1 cellular context compared by ENCODE assay signal in the genomic region with DNA sequence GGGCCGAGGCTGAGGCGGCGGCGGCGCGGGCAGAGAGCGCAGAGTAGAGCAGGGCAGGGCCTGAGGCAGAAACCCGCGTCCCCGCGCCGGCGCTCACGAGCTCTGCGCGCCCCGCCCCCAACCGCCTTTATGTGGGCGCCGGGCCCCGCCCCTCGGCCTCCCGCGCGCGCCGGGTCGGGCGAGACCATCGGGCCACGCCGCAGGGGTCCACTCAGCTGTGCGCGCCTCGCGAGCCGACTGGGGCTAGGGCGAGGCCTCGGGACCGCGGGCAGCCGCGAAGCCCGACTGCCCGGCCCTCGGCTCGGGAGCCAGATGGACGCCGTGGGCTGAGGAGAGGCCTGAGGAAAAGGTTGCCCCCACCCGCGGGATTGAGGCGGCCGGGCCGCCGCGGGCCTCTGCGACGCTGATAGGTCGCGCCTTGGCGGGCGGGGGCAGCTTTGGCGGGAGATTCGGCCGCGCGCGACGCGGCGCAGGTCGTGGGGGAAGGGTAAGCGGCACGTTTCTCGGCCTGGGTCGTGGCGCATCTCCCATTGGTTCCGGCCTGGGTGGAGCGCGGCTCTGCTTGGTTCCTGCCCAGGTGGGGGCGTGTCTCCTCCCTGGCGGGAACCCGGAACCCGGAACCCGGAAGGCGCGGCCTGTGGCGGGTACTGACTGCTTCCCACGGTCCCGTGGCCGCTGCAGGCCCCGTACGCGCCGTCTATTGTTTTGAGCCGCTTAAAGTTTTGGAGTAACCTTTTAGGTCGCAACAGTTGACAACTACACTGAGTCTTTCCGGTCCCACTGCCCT.
TF ChIP-seq lines count a peak whose summit lies in the region.

A gene (minus strand): TSS at position 104 of the 787 bp plus-strand sequence. CDS start 131 bp downstream, outside the sequence.

TF ChIP-seq in GM12878, 131 proteins besides CTCF, POLR2A, EP300 and RAD21 (continued from another document and continues in another):
- TF ChIP-seq, protein P1, sequence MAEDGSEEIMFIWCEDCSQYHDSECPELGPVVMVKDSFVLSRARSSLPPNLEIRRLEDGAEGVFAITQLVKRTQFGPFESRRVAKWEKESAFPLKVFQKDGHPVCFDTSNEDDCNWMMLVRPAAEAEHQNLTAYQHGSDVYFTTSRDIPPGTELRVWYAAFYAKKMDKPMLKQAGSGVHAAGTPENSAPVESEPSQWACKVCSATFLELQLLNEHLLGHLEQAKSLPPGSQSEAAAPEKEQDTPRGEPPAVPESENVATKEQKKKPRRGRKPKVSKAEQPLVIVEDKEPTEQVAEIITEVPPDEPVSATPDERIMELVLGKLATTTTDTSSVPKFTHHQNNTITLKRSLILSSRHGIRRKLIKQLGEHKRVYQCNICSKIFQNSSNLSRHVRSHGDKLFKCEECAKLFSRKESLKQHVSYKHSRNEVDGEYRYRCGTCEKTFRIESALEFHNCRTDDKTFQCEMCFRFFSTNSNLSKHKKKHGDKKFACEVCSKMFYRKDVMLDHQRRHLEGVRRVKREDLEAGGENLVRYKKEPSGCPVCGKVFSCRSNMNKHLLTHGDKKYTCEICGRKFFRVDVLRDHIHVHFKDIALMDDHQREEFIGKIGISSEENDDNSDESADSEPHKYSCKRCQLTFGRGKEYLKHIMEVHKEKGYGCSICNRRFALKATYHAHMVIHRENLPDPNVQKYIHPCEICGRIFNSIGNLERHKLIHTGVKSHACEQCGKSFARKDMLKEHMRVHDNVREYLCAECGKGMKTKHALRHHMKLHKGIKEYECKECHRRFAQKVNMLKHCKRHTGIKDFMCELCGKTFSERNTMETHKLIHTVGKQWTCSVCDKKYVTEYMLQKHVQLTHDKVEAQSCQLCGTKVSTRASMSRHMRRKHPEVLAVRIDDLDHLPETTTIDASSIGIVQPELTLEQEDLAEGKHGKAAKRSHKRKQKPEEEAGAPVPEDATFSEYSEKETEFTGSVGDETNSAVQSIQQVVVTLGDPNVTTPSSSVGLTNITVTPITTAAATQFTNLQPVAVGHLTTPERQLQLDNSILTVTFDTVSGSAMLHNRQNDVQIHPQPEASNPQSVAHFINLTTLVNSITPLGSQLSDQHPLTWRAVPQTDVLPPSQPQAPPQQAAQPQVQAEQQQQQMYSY (CRISPR knock-in tag; IDR thresholded peaks at IDR 0.05), result no peak
- TF ChIP-seq DPF2 (IDR thresholded peaks at IDR 0.05) (peak; percentile 89), TCF12 (IDR thresholded peaks at IDR 0.05; ENCODE audit: low read depth, low read length) (peak; percentile 62; the same call in 1 of the 2 replicates), TCF7 (IDR thresholded peaks at IDR 0.05; ENCODE audit: borderline replicate concordance) (no peak), ATF7 (IDR thresholded peaks at IDR 0.05; ENCODE audit: low read depth) (peak; percentile 89), KAT2A (conservative IDR thresholded peaks at IDR 0.05; ENCODE audit: control insufficient read depth, low read depth, low read length) (no peak), CHD1 (IDR thresholded peaks at IDR 0.05; ENCODE audit: low read depth, low read length) (peak; percentile 97), MXI1 (IDR thresholded peaks at IDR 0.05; ENCODE audit: low read depth, low read length) (peak; percentile 96), NFXL1 (IDR thresholded peaks at IDR 0.05; ENCODE audit: borderline replicate concordance) (no peak), GATAD2B (conservative IDR thresholded peaks at IDR 0.05; ENCODE audit: low read depth) (peak; percentile 100), ZNF274 (IDR thresholded peaks at IDR 0.05; ENCODE audit: insufficient read depth, insufficient read length) (no peak), TARDBP (IDR thresholded peaks at IDR 0.05; ENCODE audit: borderline replicate concordance) (0 out of 2 replicates have a peak, but pooled peaks have one; percentile 15), SP1 (IDR thresholded peaks at IDR 0.05; ENCODE audit: low read depth, low read length) (peak; percentile 91), CREB1 (IDR thresholded peaks at IDR 0.05; ENCODE audit: low read depth) (no peak), BRCA1 (IDR thresholded peaks at IDR 0.05; ENCODE audit: low read depth, low read length) (0 out of 2 replicates have a peak, but pooled peaks have one; percentile 5), ESRRA (IDR thresholded peaks at IDR 0.05; ENCODE audit: low read length) (no peak), STAT1 (conservative IDR thresholded peaks at IDR 0.05) (peak; percentile 97; the same call in 1 of the 2 replicates), GABPA (IDR thresholded peaks at IDR 0.05; ENCODE audit: low read depth) (no peak), NR2C2 (IDR thresholded peaks at IDR 0.05; ENCODE audit: borderline replicate concordance, control insufficient read depth, insufficient read length, low read depth) (no peak), SREBF1 (IDR thresholded peaks at IDR 0.05; ENCODE audit: low read length) (peak; percentile 93), ZZZ3 (IDR thresholded peaks at IDR 0.05; ENCODE audit: control insufficient read depth, insufficient read length, low read depth) (no peak), SPI1 (IDR thresholded peaks at IDR 0.05; ENCODE audit: borderline replicate concordance, insufficient read depth, low read depth, low read length) (peak; percentile 34; the same call in 1 of the 2 replicates), FOXM1 (IDR thresholded peaks at IDR 0.05; ENCODE audit: low read depth, low read length) (no peak), SMAD1 (IDR thresholded peaks at IDR 0.05; ENCODE audit: low read depth, partially characterized antibody) (no peak), YY1 (IDR thresholded peaks at IDR 0.05; ENCODE audit: low read depth, low read length) (peak; percentile 26), YBX1 (IDR thresholded peaks at IDR 0.05) (no peak), CBFB (IDR thresholded peaks at IDR 0.05; ENCODE audit: low read depth) (peak; percentile 79; the same call in 1 of the 2 replicates), POLR2AphosphoS5 (IDR thresholded peaks at IDR 0.05; ENCODE audit: low read length) (peak; percentile 74)
- TF ChIP-seq, protein P2, sequence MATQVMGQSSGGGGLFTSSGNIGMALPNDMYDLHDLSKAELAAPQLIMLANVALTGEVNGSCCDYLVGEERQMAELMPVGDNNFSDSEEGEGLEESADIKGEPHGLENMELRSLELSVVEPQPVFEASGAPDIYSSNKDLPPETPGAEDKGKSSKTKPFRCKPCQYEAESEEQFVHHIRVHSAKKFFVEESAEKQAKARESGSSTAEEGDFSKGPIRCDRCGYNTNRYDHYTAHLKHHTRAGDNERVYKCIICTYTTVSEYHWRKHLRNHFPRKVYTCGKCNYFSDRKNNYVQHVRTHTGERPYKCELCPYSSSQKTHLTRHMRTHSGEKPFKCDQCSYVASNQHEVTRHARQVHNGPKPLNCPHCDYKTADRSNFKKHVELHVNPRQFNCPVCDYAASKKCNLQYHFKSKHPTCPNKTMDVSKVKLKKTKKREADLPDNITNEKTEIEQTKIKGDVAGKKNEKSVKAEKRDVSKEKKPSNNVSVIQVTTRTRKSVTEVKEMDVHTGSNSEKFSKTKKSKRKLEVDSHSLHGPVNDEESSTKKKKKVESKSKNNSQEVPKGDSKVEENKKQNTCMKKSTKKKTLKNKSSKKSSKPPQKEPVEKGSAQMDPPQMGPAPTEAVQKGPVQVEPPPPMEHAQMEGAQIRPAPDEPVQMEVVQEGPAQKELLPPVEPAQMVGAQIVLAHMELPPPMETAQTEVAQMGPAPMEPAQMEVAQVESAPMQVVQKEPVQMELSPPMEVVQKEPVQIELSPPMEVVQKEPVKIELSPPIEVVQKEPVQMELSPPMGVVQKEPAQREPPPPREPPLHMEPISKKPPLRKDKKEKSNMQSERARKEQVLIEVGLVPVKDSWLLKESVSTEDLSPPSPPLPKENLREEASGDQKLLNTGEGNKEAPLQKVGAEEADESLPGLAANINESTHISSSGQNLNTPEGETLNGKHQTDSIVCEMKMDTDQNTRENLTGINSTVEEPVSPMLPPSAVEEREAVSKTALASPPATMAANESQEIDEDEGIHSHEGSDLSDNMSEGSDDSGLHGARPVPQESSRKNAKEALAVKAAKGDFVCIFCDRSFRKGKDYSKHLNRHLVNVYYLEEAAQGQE (IDR thresholded peaks at IDR 0.05; ENCODE audit: low read depth, low read length), result no peak
- TF ChIP-seq, protein P3, sequence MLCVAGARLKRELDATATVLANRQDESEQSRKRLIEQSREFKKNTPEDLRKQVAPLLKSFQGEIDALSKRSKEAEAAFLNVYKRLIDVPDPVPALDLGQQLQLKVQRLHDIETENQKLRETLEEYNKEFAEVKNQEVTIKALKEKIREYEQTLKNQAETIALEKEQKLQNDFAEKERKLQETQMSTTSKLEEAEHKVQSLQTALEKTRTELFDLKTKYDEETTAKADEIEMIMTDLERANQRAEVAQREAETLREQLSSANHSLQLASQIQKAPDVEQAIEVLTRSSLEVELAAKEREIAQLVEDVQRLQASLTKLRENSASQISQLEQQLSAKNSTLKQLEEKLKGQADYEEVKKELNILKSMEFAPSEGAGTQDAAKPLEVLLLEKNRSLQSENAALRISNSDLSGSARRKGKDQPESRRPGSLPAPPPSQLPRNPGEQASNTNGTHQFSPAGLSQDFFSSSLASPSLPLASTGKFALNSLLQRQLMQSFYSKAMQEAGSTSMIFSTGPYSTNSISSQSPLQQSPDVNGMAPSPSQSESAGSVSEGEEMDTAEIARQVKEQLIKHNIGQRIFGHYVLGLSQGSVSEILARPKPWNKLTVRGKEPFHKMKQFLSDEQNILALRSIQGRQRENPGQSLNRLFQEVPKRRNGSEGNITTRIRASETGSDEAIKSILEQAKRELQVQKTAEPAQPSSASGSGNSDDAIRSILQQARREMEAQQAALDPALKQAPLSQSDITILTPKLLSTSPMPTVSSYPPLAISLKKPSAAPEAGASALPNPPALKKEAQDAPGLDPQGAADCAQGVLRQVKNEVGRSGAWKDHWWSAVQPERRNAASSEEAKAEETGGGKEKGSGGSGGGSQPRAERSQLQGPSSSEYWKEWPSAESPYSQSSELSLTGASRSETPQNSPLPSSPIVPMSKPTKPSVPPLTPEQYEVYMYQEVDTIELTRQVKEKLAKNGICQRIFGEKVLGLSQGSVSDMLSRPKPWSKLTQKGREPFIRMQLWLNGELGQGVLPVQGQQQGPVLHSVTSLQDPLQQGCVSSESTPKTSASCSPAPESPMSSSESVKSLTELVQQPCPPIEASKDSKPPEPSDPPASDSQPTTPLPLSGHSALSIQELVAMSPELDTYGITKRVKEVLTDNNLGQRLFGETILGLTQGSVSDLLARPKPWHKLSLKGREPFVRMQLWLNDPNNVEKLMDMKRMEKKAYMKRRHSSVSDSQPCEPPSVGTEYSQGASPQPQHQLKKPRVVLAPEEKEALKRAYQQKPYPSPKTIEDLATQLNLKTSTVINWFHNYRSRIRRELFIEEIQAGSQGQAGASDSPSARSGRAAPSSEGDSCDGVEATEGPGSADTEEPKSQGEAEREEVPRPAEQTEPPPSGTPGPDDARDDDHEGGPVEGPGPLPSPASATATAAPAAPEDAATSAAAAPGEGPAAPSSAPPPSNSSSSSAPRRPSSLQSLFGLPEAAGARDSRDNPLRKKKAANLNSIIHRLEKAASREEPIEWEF (IDR thresholded peaks at IDR 0.05; ENCODE audit: insufficient replicate concordance, low read depth, low read length), result no peak
- TF ChIP-seq, protein P4, sequence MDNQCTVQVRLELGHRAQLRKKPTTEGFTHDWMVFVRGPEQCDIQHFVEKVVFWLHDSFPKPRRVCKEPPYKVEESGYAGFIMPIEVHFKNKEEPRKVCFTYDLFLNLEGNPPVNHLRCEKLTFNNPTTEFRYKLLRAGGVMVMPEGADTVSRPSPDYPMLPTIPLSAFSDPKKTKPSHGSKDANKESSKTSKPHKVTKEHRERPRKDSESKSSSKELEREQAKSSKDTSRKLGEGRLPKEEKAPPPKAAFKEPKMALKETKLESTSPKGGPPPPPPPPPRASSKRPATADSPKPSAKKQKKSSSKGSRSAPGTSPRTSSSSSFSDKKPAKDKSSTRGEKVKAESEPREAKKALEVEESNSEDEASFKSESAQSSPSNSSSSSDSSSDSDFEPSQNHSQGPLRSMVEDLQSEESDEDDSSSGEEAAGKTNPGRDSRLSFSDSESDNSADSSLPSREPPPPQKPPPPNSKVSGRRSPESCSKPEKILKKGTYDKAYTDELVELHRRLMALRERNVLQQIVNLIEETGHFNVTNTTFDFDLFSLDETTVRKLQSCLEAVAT (IDR thresholded peaks at IDR 0.05), result peak; percentile 70; the same call in 1 of the 2 replicates
- TF ChIP-seq, protein P5, sequence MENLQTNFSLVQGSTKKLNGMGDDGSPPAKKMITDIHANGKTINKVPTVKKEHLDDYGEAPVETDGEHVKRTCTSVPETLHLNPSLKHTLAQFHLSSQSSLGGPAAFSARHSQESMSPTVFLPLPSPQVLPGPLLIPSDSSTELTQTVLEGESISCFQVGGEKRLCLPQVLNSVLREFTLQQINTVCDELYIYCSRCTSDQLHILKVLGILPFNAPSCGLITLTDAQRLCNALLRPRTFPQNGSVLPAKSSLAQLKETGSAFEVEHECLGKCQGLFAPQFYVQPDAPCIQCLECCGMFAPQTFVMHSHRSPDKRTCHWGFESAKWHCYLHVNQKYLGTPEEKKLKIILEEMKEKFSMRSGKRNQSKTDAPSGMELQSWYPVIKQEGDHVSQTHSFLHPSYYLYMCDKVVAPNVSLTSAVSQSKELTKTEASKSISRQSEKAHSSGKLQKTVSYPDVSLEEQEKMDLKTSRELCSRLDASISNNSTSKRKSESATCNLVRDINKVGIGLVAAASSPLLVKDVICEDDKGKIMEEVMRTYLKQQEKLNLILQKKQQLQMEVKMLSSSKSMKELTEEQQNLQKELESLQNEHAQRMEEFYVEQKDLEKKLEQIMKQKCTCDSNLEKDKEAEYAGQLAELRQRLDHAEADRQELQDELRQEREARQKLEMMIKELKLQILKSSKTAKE (IDR thresholded peaks at IDR 0.05; ENCODE audit: low read depth, poor library complexity, severe bottlenecking), result no peak
- TF ChIP-seq, protein P6, sequence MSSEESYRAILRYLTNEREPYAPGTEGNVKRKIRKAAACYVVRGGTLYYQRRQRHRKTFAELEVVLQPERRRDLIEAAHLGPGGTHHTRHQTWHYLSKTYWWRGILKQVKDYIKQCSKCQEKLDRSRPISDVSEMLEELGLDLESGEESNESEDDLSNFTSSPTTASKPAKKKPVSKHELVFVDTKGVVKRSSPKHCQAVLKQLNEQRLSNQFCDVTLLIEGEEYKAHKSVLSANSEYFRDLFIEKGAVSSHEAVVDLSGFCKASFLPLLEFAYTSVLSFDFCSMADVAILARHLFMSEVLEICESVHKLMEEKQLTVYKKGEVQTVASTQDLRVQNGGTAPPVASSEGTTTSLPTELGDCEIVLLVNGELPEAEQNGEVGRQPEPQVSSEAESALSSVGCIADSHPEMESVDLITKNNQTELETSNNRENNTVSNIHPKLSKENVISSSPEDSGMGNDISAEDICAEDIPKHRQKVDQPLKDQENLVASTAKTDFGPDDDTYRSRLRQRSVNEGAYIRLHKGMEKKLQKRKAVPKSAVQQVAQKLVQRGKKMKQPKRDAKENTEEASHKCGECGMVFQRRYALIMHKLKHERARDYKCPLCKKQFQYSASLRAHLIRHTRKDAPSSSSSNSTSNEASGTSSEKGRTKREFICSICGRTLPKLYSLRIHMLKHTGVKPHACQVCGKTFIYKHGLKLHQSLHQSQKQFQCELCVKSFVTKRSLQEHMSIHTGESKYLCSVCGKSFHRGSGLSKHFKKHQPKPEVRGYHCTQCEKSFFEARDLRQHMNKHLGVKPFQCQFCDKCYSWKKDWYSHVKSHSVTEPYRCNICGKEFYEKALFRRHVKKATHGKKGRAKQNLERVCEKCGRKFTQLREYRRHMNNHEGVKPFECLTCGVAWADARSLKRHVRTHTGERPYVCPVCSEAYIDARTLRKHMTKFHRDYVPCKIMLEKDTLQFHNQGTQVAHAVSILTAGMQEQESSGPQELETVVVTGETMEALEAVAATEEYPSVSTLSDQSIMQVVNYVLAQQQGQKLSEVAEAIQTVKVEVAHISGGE (CRISPR knock-in tag; IDR thresholded peaks at IDR 0.05), result no peak
- TF ChIP-seq, protein P7, sequence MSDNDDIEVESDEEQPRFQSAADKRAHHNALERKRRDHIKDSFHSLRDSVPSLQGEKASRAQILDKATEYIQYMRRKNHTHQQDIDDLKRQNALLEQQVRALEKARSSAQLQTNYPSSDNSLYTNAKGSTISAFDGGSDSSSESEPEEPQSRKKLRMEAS (IDR thresholded peaks at IDR 0.05; ENCODE audit: low read depth, low read length), result peak; percentile 93
